In genomic region chr22:35425971-35426800, GRCh38 we compare ENCODE assay signal across 12 cellular contexts. TPM values are rescaled to one million over a fixed set of nuclear protein-coding genes. Genes with fewer than 3 reads are reported as not detected.
DNase-seq lines count a peak whose midpoint lies in the region; ATAC-seq and TF ChIP-seq lines count a peak whose summit lies in the region.
"Had no signal": no experiment of that assay in that cellular context is flagged by ENCODE, and none has a peak within 500 bp of the region (broad histone marks: within the 10 kb centered on the region; RNA-seq: fewer than 3 reads in every experiment).

No MANE protein-coding gene starts in this region.

- no peaks in the 10 kb centered on the region for H3K9me2 ChIP-seq in PC-3 (replicated peaks; ENCODE audit: low read length)

- H3K79me2 ChIP-seq in PC-3 (ENCODE audit: low read length): no peaks in the 10 kb centered on the region

- no peaks in the 10 kb centered on the region for H3K27me3 ChIP-seq in PC-3 (ENCODE audit: low read length)
- no peaks in the 10 kb centered on the region for H3K27me3 ChIP-seq in iPS-15b (ENCODE audit: control insufficient read depth, insufficient read depth, low read length)

- H3K4me1 ChIP-seq in PC-3 (ENCODE audit: insufficient read depth, low read length) (peaks cover 31% of the 10 kb centered on the region), iPS-15b (ENCODE audit: control insufficient read depth, insufficient read depth, low read length) (peaks cover 12% of the 10 kb centered on the region)

- ATAC-seq in stimulated activated naive CD8-positive, alpha-beta T cell treated with anti-CD3 and anti-CD28 coated beads, Interleukin-15, amount 100 ng/mL, for 72 hours: peak; percentile 24
- ATAC-seq in stimulated activated naive CD8-positive, alpha-beta T cell treated with anti-CD3 and anti-CD28 coated beads, Interleukin-15, Interleukin-2, amounts not matched to agents 100 U/mL and 50 U/mL, for 24 hours: no peak
- ATAC-seq in PC-3 (peak; percentile 82), GM18868 (IDR thresholded peaks at IDR 0.05; ENCODE audit: unreplicated experiment) (no peak), HG03457 (IDR thresholded peaks at IDR 0.05; ENCODE audit: unreplicated experiment) (no peak)

- H3K4me2 ChIP-seq in PC-3 (ENCODE audit: low read length): peak overlapping the region; percentile 55

- no peak overlapping the region for H3K4me3 Mint-ChIP-seq in stimulated activated naive CD8-positive, alpha-beta T cell treated with anti-CD3 and anti-CD28 coated beads, Interleukin-15, amount 100 ng/mL, for 72 hours
- H3K4me3 Mint-ChIP-seq in type B pancreatic cell: peak overlapping the region; percentile 21

- peak overlapping the region; percentile 37; the same call in 1 of the 2 replicates for H3K9ac ChIP-seq in PC-3 (ENCODE audit: low read length)
- peak overlapping the region; percentile 76 for H3K9ac ChIP-seq in iPS-15b (ENCODE audit: low read depth, low read length)

- H3K36me3 ChIP-seq in PC-3 (ENCODE audit: low read depth, low read length): peaks cover 8% of the 10 kb centered on the region
- peaks cover 53% of the 10 kb centered on the region for H3K36me3 ChIP-seq in iPS-15b (ENCODE audit: control insufficient read depth, insufficient read depth, low read length)

- BruUV-seq in PC-3 (replicated peaks; lab: Mats Ljungman, UMichigan): no TSS peak

- peaks cover 4% of the 10 kb centered on the region for H3K36me3 Mint-ChIP-seq in type B pancreatic cell

- H3K9me3 ChIP-seq in PC-3 (ENCODE audit: low read length): no peaks in the 10 kb centered on the region
- H3K9me3 ChIP-seq in iPS-15b (ENCODE audit: control insufficient read depth, insufficient read depth, low read length): no peaks in the 10 kb centered on the region

- H3K27me3 Mint-ChIP-seq in stimulated activated naive CD8-positive, alpha-beta T cell treated with anti-CD3 and anti-CD28 coated beads, Interleukin-15, amount 100 ng/mL, for 72 hours: no peaks in the 10 kb centered on the region
- H3K27me3 Mint-ChIP-seq in type B pancreatic cell: no peaks in the 10 kb centered on the region

- H2AFZ ChIP-seq in PC-3 (ENCODE audit: low read length): 0 out of 2 replicates have a peak overlapping the region, but pooled peaks have one; percentile 9

- CTCF ChIA-PET in PC-3 (lab: Charles Lee): interaction anchor here (1.6 kb wide), 1 partner anchor 75 kb away, joined by 5 read pairs; no protein-coding TSS in a partner anchor

- TF ChIP-seq CTCF in PC-3 (conservative IDR thresholded peaks at IDR 0.05; ENCODE audit: low read depth, low read length) (no peak), type B pancreatic cell (conservative IDR thresholded peaks at IDR 0.05) (no peak), GM13976 (IDR thresholded peaks at IDR 0.05; ENCODE audit: borderline replicate concordance, control extremely low read depth, extremely low read depth, insufficient read depth, missing control alignments) (no peak)

- peaks cover 21% of the 10 kb centered on the region for H3K4me1 Mint-ChIP-seq in stimulated activated naive CD8-positive, alpha-beta T cell treated with anti-CD3 and anti-CD28 coated beads, Interleukin-15, amount 100 ng/mL, for 72 hours
- peaks cover 13% of the 10 kb centered on the region for H3K4me1 Mint-ChIP-seq in type B pancreatic cell (ENCODE audit: unreplicated experiment)

- H3K4me3 ChIP-seq in PC-3 (ENCODE audit: low read length) (peak overlapping the region; percentile 19; the same call in 1 of the 2 replicates), iPS-15b (ENCODE audit: low read depth, low read length) (no peak overlapping the region)

- POLR2A ChIA-PET in PC-3 (lab: Charles Lee; ENCODE audit: unreplicated experiment): interaction anchor here (0.5 kb wide), 1 partner anchor 1833 kb away, joined by 3 read pairs; no protein-coding TSS in a partner anchor

- no peaks in the 10 kb centered on the region for H3K9me3 Mint-ChIP-seq in stimulated activated naive CD8-positive, alpha-beta T cell treated with anti-CD3 and anti-CD28 coated beads, Interleukin-15, amount 100 ng/mL, for 72 hours
- no peaks in the 10 kb centered on the region for H3K9me3 Mint-ChIP-seq in type B pancreatic cell

- H3K27ac ChIP-seq in PC-3 (ENCODE audit: low read length): peak overlapping the region; percentile 73

- intact Hi-C loops in PC-3 (cut with micrococcal nuclease): no loop called here

- no peak for DNase-seq in stimulated activated naive CD8-positive, alpha-beta T cell treated with anti-CD3 and anti-CD28 coated beads, Interleukin-15, amount 100 ng/mL, for 72 hours
- no peak for DNase-seq in stimulated activated naive CD8-positive, alpha-beta T cell treated with anti-CD3 and anti-CD28 coated beads, Interleukin-15, Interleukin-2, amounts not matched to agents 100 U/mL and 50 U/mL, for 24 hours
- DNase-seq in PC-3 (peak; percentile 75), type B pancreatic cell (ENCODE audit: extremely low spot score, unreplicated experiment) (no peak), GM13976 (ENCODE audit: low spot score) (no peak)
- DNase-seq: DMS 273 treated with DMSO at 0.1 percent for 48 hours; effector CD4-positive, alpha-beta T cell; NCI-H774; stimulated activated CD4-positive, alpha-beta T cell treated with anti-CD3 and anti-CD28 coated beads, Interleukin-2, amount 100 ng/mL, for 48 hours had no signal

- no peaks in the 10 kb centered on the region for H3F3A ChIP-seq in PC-3 (ENCODE audit: low read length, unreplicated experiment)

- H4K20me1 ChIP-seq in PC-3 (ENCODE audit: low read length): no peaks in the 10 kb centered on the region

- peak overlapping the region; percentile 69 to 81 for H3K27ac Mint-ChIP-seq in stimulated activated naive CD8-positive, alpha-beta T cell treated with anti-CD3 and anti-CD28 coated beads, Interleukin-15, amount 100 ng/mL, for 72 hours
- peak overlapping the region; percentile 80 for H3K27ac Mint-ChIP-seq in type B pancreatic cell

- in situ Hi-C loops in GM13976 (cut with MboI; ENCODE audit: low sequenced_read_pairs, unreplicated experiment): no loop called here

RNA-seq across cellular contexts. Expression of gene MCM5, which starts 26.2 kb away (rescaled TPM):
- total RNA-seq in PC-3 (2014; rRNA removed): 112 and 131 TPM in 2 replicates
- 45.5 and 98.0 TPM in 2 replicates for total RNA-seq in type B pancreatic cell (ENCODE audit: low replicate concordance)

RNA-seq across cellular contexts. Expression of gene HMOX1, which starts 45.3 kb away (rescaled TPM):
- total RNA-seq in PC-3 (2014; rRNA removed): 14.5 and 16.5 TPM in 2 replicates
- 4.1 and 7.7 TPM in 2 replicates for total RNA-seq in type B pancreatic cell (ENCODE audit: low replicate concordance)

Comparison
In these comparisons a context has a peak if more than half of its experiments do, and no peak if none do; other contexts are left out.
1. ATAC-seq: peak in stimulated activated naive CD8-positive, alpha-beta T cell treated with anti-CD3 and anti-CD28 coated beads, Interleukin-15, amount 100 ng/mL, for 72 hours (single experiment) and PC-3 (single experiment); none in stimulated activated naive CD8-positive, alpha-beta T cell treated with anti-CD3 and anti-CD28 coated beads, Interleukin-15, Interleukin-2, amounts not matched to agents 100 U/mL and 50 U/mL, for 24 hours (single experiment), GM18868 (single experiment) and HG03457 (single experiment).